18 cellular contexts compared by ENCODE assay signal in genomic region chr5:14718778-14719177, GRCh38.
"Had no signal": no experiment of that assay in that cellular context is flagged by ENCODE, and none has a peak within 500 bp of the region (broad histone marks: within the 10 kb centered on the region; RNA-seq: fewer than 3 reads in every experiment).

No MANE protein-coding gene starts in this region.

- H3K4me3 Mint-ChIP-seq: activated naive CD8-positive, alpha-beta T cell treated with anti-CD3 and anti-CD28 coated beads, Interleukin-2, amount 10 ng/mL, durations not matched to agents 7 days and 5 days; brain; dendritic cell treated with granulocyte-macrophage colony-stimulating factor and Interleukin-4, amounts not matched to agents 40 ng/mL and 50 ng/mL, for 4 days; memory B cell; WTC11 had no signal

- H3K9me3 Mint-ChIP-seq: activated naive CD8-positive, alpha-beta T cell treated with anti-CD3 and anti-CD28 coated beads, Interleukin-2, amount 10 ng/mL, durations not matched to agents 7 days and 5 days; dendritic cell treated with granulocyte-macrophage colony-stimulating factor and Interleukin-4, amounts not matched to agents 40 ng/mL and 50 ng/mL, for 4 days; memory B cell had no signal

- ATAC-seq: left ventricle myocardium superior, right lobe of liver, upper lobe of right lung, WTC11 had no signal

- DNase-seq: activated CD4-positive, alpha-beta T cell treated with anti-CD3 and anti-CD28 coated beads for 48 hours; activated effector memory CD4-positive, alpha-beta T cell treated with anti-CD3 and anti-CD28 coated beads, Interleukin-2, amount 50 U/mL, for 16 hours; activated naive CD8-positive, alpha-beta T cell treated with anti-CD3 and anti-CD28 coated beads, Interleukin-2, amount 10 ng/mL, durations not matched to agents 7 days and 5 days; central memory CD4-positive, alpha-beta T cell; effector memory CD4-positive, alpha-beta T cell; foreskin melanocyte; kidney glomerular epithelial cell; left ventricle myocardium superior; right lobe of liver; spleen; upper lobe of right lung had no signal

- H3K4me1 ChIP-seq: spleen, upper lobe of right lung had no signal

- H3K27ac Mint-ChIP-seq: activated naive CD8-positive, alpha-beta T cell treated with anti-CD3 and anti-CD28 coated beads, Interleukin-2, amount 10 ng/mL, durations not matched to agents 7 days and 5 days; brain; dendritic cell treated with granulocyte-macrophage colony-stimulating factor and Interleukin-4, amounts not matched to agents 40 ng/mL and 50 ng/mL, for 4 days; memory B cell; WTC11 had no signal

- H3K4me1 Mint-ChIP-seq: WTC11 had no signal

- H3K27ac ChIP-seq: SK-N-MC, spleen, thoracic aorta, upper lobe of right lung had no signal

- H3K9me3 ChIP-seq: prostate gland, right lobe of liver, spleen, thoracic aorta, upper lobe of right lung had no signal

- H3K36me3 ChIP-seq: prostate gland had no signal

- H3K27me3 Mint-ChIP-seq: activated naive CD8-positive, alpha-beta T cell treated with anti-CD3 and anti-CD28 coated beads, Interleukin-2, amount 10 ng/mL, durations not matched to agents 7 days and 5 days; dendritic cell treated with granulocyte-macrophage colony-stimulating factor and Interleukin-4, amounts not matched to agents 40 ng/mL and 50 ng/mL, for 4 days; memory B cell had no signal

- H3K27me3 ChIP-seq: right lobe of liver, spleen, upper lobe of right lung had no signal

- H3K4me3 ChIP-seq: prostate gland, right lobe of liver, SK-N-MC, spleen, thoracic aorta, upper lobe of right lung had no signal
